In genomic region chr13:113437408-113438010, GRCh38 we compare ENCODE assay signal across 1 cellular context.
TF ChIP-seq lines count a peak whose summit lies in the region.

No MANE protein-coding gene starts in this region.

TF ChIP-seq in HepG2, 621 proteins besides CTCF, POLR2A, EP300 and RAD21 (continued from another document and continues in another):
- TF ChIP-seq PRDM15 (CRISPR knock-in tag; IDR thresholded peaks at IDR 0.05) (no peak), CSRNP1 (CRISPR knock-in tag; IDR thresholded peaks at IDR 0.05) (peak; percentile 50; the same call in 1 of the 2 replicates), SNAPC2 (CRISPR knock-in tag; IDR thresholded peaks at IDR 0.05) (0 out of 2 replicates have a peak, but pooled peaks have one; percentile 56), SOX5 (CRISPR knock-in tag; IDR thresholded peaks at IDR 0.05; ENCODE audit: borderline replicate concordance) (peak; percentile 45; the same call in 1 of the 2 replicates), TBX2 (CRISPR knock-in tag; IDR thresholded peaks at IDR 0.05; ENCODE audit: borderline replicate concordance) (peak; percentile 16; the same call in 1 of the 2 replicates), HOXD1 (CRISPR knock-in tag; IDR thresholded peaks at IDR 0.05) (no peak), GABPB1 (CRISPR knock-in tag; IDR thresholded peaks at IDR 0.05) (no peak), PAWR (CRISPR knock-in tag; IDR thresholded peaks at IDR 0.05; ENCODE audit: borderline replicate concordance) (no peak), ZBED4 (CRISPR knock-in tag; IDR thresholded peaks at IDR 0.05; ENCODE audit: borderline replicate concordance) (peak; percentile 61; the same call in 1 of the 2 replicates), RCOR2 (CRISPR knock-in tag; IDR thresholded peaks at IDR 0.05) (peak; percentile 90), ZMYM3 (CRISPR knock-in tag; IDR thresholded peaks at IDR 0.05) (peak; percentile 96), TOE1 (CRISPR knock-in tag; IDR thresholded peaks at IDR 0.05) (no peak), ZNF772 (CRISPR knock-in tag; IDR thresholded peaks at IDR 0.05) (no peak), SOX13 (IDR thresholded peaks at IDR 0.05) (no peak), SOX13 (CRISPR knock-in tag; conservative IDR thresholded peaks at IDR 0.05 in 1 of 2, IDR thresholded peaks at IDR 0.05 in 1 of 2) (no peak), SP4 (CRISPR knock-in tag; IDR thresholded peaks at IDR 0.05) (peak; percentile 28; the same call in 1 of the 2 replicates), GLMP (CRISPR knock-in tag; IDR thresholded peaks at IDR 0.05; ENCODE audit: borderline replicate concordance) (no peak), MIXL1 (CRISPR knock-in tag; IDR thresholded peaks at IDR 0.05) (0 out of 2 replicates have a peak, but pooled peaks have one; percentile 16), ZNF83 (CRISPR knock-in tag; IDR thresholded peaks at IDR 0.05; ENCODE audit: borderline replicate concordance) (no peak), SAFB2 (CRISPR knock-in tag; IDR thresholded peaks at IDR 0.05; ENCODE audit: borderline replicate concordance, low read depth) (peak; percentile 43; the same call in 1 of the 2 replicates), ZNF766 (CRISPR knock-in tag; IDR thresholded peaks at IDR 0.05; ENCODE audit: borderline replicate concordance) (0 out of 2 replicates have a peak, but pooled peaks have one; percentile 56), ZBTB34 (CRISPR knock-in tag; IDR thresholded peaks at IDR 0.05) (no peak), GATAD1 (CRISPR knock-in tag; IDR thresholded peaks at IDR 0.05) (0 out of 2 replicates have a peak, but pooled peaks have one; percentile 45), TFAP4 (IDR thresholded peaks at IDR 0.05; ENCODE audit: borderline replicate concordance, low read depth) (no peak), NFIC (IDR thresholded peaks at IDR 0.05; ENCODE audit: low read length) (no peak), NFYB (CRISPR knock-in tag; IDR thresholded peaks at IDR 0.05) (0 out of 2 replicates have a peak, but pooled peaks have one; percentile 9), ZFX (CRISPR knock-in tag; IDR thresholded peaks at IDR 0.05; ENCODE audit: low read depth) (peak; percentile 51; the same call in 1 of the 2 replicates), DZIP1 (CRISPR knock-in tag; IDR thresholded peaks at IDR 0.05) (no peak), ZNF549 (CRISPR knock-in tag; IDR thresholded peaks at IDR 0.05) (no peak), STAG1 (CRISPR knock-in tag; IDR thresholded peaks at IDR 0.05) (no peak; the same call in 1 of the 2 replicates), ZSCAN21 (CRISPR knock-in tag; IDR thresholded peaks at IDR 0.05; ENCODE audit: borderline replicate concordance) (no peak), NR0B2 (CRISPR knock-in tag; IDR thresholded peaks at IDR 0.05) (no peak), ZBTB38 (CRISPR knock-in tag; IDR thresholded peaks at IDR 0.05) (peak; percentile 54; the same call in 1 of the 2 replicates), KMT2B (CRISPR knock-in tag; IDR thresholded peaks at IDR 0.05) (peak; percentile 58), ZNF30 (CRISPR knock-in tag; IDR thresholded peaks at IDR 0.05) (no peak), ZNF687 (CRISPR knock-in tag; IDR thresholded peaks at IDR 0.05) (peak; percentile 77), ARID2 (CRISPR knock-in tag; IDR thresholded peaks at IDR 0.05; ENCODE audit: borderline replicate concordance) (0 out of 2 replicates have a peak, but pooled peaks have one; percentile 44), TEAD3 (CRISPR knock-in tag; optimal IDR thresholded peaks at IDR 0.05; ENCODE audit: borderline replicate concordance) (peak; percentile 12), BHLHE40 (IDR thresholded peaks at IDR 0.05; ENCODE audit: low read length) (peak; percentile 16; the same call in 1 of the 2 replicates), POLR2AphosphoS5 (IDR thresholded peaks at IDR 0.05; ENCODE audit: low read depth, low read length) (peak; percentile 73), NR2F2 (IDR thresholded peaks at IDR 0.05; ENCODE audit: borderline replicate concordance, low read depth) (no peak)
